In genomic region chr2:60556441-60556997, GRCh38 we compare ENCODE assay signal across 10 cellular contexts. TPM values are rescaled to one million over a fixed set of nuclear protein-coding genes. Genes with fewer than 3 reads are reported as not detected.
DNase-seq lines count a peak whose midpoint lies in the region; ATAC-seq, FAIRE-seq and TF ChIP-seq lines count a peak whose summit lies in the region.
"Had no signal": no experiment of that assay in that cellular context is flagged by ENCODE, and none has a peak within 500 bp of the region (broad histone marks: within the 10 kb centered on the region; RNA-seq: fewer than 3 reads in every experiment).

No MANE protein-coding gene starts in this region.

- ATAC-seq in aorta (ENCODE audit: low FRiP score), result no peak
- ATAC-seq: left lung had no signal

- peaks cover 0 to 7% (median 1%) of the 10 kb centered on the region in 4 experiments; a peak in 4 of 7 replicates for H3K4me1 ChIP-seq in H1 (replicated peaks in 1 of 4; ENCODE audit: control insufficient read depth in 3 of 4, insufficient read depth in 4 of 4, low read length in 3 of 4)
- no peaks in the 10 kb centered on the region for H3K4me1 ChIP-seq in aorta (ENCODE audit: control insufficient read depth in 1 of 2, insufficient read depth in 2 of 2, low read length in 2 of 2)

- H3K23ac ChIP-seq in H1 (ENCODE audit: insufficient read length), result no peak overlapping the region

- no peak overlapping the region for H4K5ac ChIP-seq in H1 (ENCODE audit: insufficient read length, low read depth, low read length)

- no peak for TF ChIP-seq EP300 in H1 (IDR thresholded peaks at IDR 0.05; ENCODE audit: borderline replicate concordance in 1 of 2, low read depth in 2 of 2, low read length in 2 of 2)
- TF ChIP-seq EP300 in neural cell (conservative IDR thresholded peaks at IDR 0.05; ENCODE audit: poor library complexity, severe bottlenecking), result no peak

- H3F3A ChIP-seq in neural cell (ENCODE audit: insufficient read depth, low read length, poor library complexity, severe bottlenecking), result peaks cover 2% of the 10 kb centered on the region

- no peak overlapping the region for H3K4ac ChIP-seq in H1 (replicated peaks; ENCODE audit: insufficient read length, low read depth, low read length)

- 1 to 100% methylated on average over 1 to 11 of the region's 15 CpGs for WGBS in H1 (ENCODE audit: extremely low coverage in 1 of 2, insufficient coverage in 1 of 2, insufficient read length in 1 of 2, insufficient replicate concordance in 2 of 2, low coverage in 1 of 2, low lambda C conversion rate in 2 of 2, missing lambda C conversion rate in 1 of 2), 2 experiments
- 6 to 7% methylated on average over 15 of the region's 15 CpGs for WGBS in aorta, 2 donors

- H3K23me2 ChIP-seq in H1 (ENCODE audit: low read depth, low read length), result peaks cover 31% of the 10 kb centered on the region

- no peak overlapping the region for H3K14ac ChIP-seq in H1 (ENCODE audit: insufficient read length)

- H3K27me3 ChIP-seq in H1 (replicated peaks in 1 of 4; ENCODE audit: control insufficient read depth in 3 of 4, extremely low read depth in 1 of 4, insufficient read depth in 3 of 4, low read length in 3 of 4) (no peaks in the 10 kb centered on the region), neural cell (ENCODE audit: insufficient read depth, low read depth, low read length) (peaks cover 48% of the 10 kb centered on the region), aorta (ENCODE audit: control insufficient read depth in 1 of 2, insufficient read depth in 2 of 2, low read length in 1 of 2) (no peaks in the 10 kb centered on the region)

- H3K79me1 ChIP-seq in H1 (ENCODE audit: low read depth, low read length), result no peaks in the 10 kb centered on the region

- H2BK120ac ChIP-seq in H1 (replicated peaks; ENCODE audit: low read depth, low read length), result no peak overlapping the region

- CTCF ChIA-PET in H1 (lab: Charles Lee; ENCODE audit: partially characterized antibody), result interaction anchor here (0.9 to 17.2 kb wide), 6 partner anchors 9 to 39 kb away, joined by 3 to 240 read pairs (median 5); no protein-coding TSS in a partner anchor

- no peak overlapping the region for H2BK5ac ChIP-seq in H1 (ENCODE audit: low read depth, low read length)

- H2AK5ac ChIP-seq in H1 (ENCODE audit: low read depth, low read length), result no peak overlapping the region

- FAIRE-seq in H1 (lab: Jason Lieb, UNC), result no peak

- no peak overlapping the region for H3K27ac ChIP-seq in H1 (ENCODE audit: low read depth, low read length)
- H3K27ac ChIP-seq in neural cell (ENCODE audit: low read length), result no peak overlapping the region
- H3K27ac ChIP-seq in aorta (ENCODE audit: low read depth in 1 of 2, low read length in 2 of 2), result no peak overlapping the region
- H3K27ac ChIP-seq: left lung had no signal

- no peaks in the 10 kb centered on the region for H3K9me2 ChIP-seq in neural cell (ENCODE audit: insufficient read depth, low read length)

- H3K79me2 ChIP-seq in H1 (ENCODE audit: control insufficient read depth in 1 of 2, insufficient read depth in 2 of 2, low read length in 2 of 2) (peaks cover 0 to 14% of the 10 kb centered on the region in 2 experiments; a peak in 3 of 4 replicates), neural cell (replicated peaks; ENCODE audit: insufficient read depth, low read length) (peaks cover 20% of the 10 kb centered on the region)

- TF ChIP-seq POLR2A in NB4 (IDR thresholded peaks at IDR 0.05; ENCODE audit: extremely low read depth, insufficient read length) (no peak), H1 (IDR thresholded peaks at IDR 0.05; ENCODE audit: control extremely low read depth in 1 of 2, low read depth in 2 of 2, low read length in 2 of 2) (no peak)

- H4K20me1 ChIP-seq in H1 (replicated peaks in 1 of 2; ENCODE audit: control insufficient read depth in 1 of 2, insufficient read depth in 2 of 2, low read length in 2 of 2) (no peaks in the 10 kb centered on the region), neural cell (ENCODE audit: insufficient read depth) (no peaks in the 10 kb centered on the region)

- peak overlapping the region; percentile 52; the same call in 1 of the 2 replicates for H3K18ac ChIP-seq in H1 (ENCODE audit: extremely low read depth, low read length)

- no peak overlapping the region for H4K91ac ChIP-seq in H1 (replicated peaks; ENCODE audit: insufficient read length, low read length)

- POLR2A ChIA-PET in H1 (lab: Charles Lee; ENCODE audit: partially characterized antibody), result interaction anchor here (0.7 to 2.9 kb wide), 3 partner anchors 11 to 259 kb away, joined by 3 to 13 read pairs (median 4); no protein-coding TSS in a partner anchor

- H4K8ac ChIP-seq in H1 (ENCODE audit: extremely low read depth, insufficient read depth, low read length), result no peak overlapping the region

- H2BK20ac ChIP-seq in H1 (ENCODE audit: low read length), result no peak overlapping the region

- TF ChIP-seq CTCF in NB4 (IDR thresholded peaks at IDR 0.05; ENCODE audit: low read depth, low read length), result no peak
- TF ChIP-seq CTCF in H1 (IDR thresholded peaks at IDR 0.05; ENCODE audit: control extremely low read depth in 1 of 3, insufficient read depth in 1 of 3, low read depth in 1 of 3, low read length in 3 of 3), result no peak
- no peak for TF ChIP-seq CTCF in neural cell (IDR thresholded peaks at IDR 0.05; ENCODE audit: poor library complexity, severe bottlenecking)

- H3K9ac ChIP-seq in H1 (replicated peaks in 1 of 4; ENCODE audit: extremely low read depth in 1 of 4, low read depth in 3 of 4, low read length in 3 of 4) (no peak overlapping the region), neural cell (ENCODE audit: low read length) (peak overlapping the region; percentile 98)

- H3K9me3 ChIP-seq in H1 (ENCODE audit: insufficient read depth in 2 of 2, low read depth in 1 of 2, low read length in 1 of 2), result no peaks in the 10 kb centered on the region
- no peaks in the 10 kb centered on the region for H3K9me3 ChIP-seq in neural cell (ENCODE audit: low read length)
- H3K9me3 ChIP-seq in aorta (ENCODE audit: control insufficient read depth, low read length), result no peaks in the 10 kb centered on the region
- H3K9me3 ChIP-seq: left lung had no signal

- H2AFZ ChIP-seq in H1 (ENCODE audit: low read length) (no peak overlapping the region), neural cell (ENCODE audit: low read depth, low read length) (no peak overlapping the region)

- H3K4me3 ChIP-seq in GM08714 (ENCODE audit: low read length), result peak overlapping the region; percentile 64
- peak overlapping the region; percentile 99 for H3K4me3 ChIP-seq in NB4 (ENCODE audit: low read depth, low read length)
- peak overlapping the region; percentile 55 to 96 (median 79) for H3K4me3 ChIP-seq in H1 (ENCODE audit: extremely low read depth in 1 of 4, insufficient read depth in 2 of 4, low read depth in 3 of 4, low read length in 4 of 4)
- H3K4me3 ChIP-seq in neural cell (ENCODE audit: low read length), result peak overlapping the region; percentile 93
- no peak overlapping the region for H3K4me3 ChIP-seq in aorta (ENCODE audit: low read length in 2 of 2)

- no peak overlapping the region for H2BK12ac ChIP-seq in H1 (ENCODE audit: low read depth, low read length)

- H3K4me2 ChIP-seq in H1 (ENCODE audit: insufficient read depth in 1 of 2, low read depth in 2 of 2, low read length in 2 of 2) (peak overlapping the region; percentile 97 to 99), neural cell (ENCODE audit: low read length) (peak overlapping the region; percentile 27)

- no peak overlapping the region for H3K56ac ChIP-seq in H1 (replicated peaks; ENCODE audit: insufficient read length, low read depth, low read length)

- peak; percentile 70 for DNase-seq in NB4 (ENCODE audit: low read depth)
- DNase-seq in H1 (ENCODE audit: low read depth in 1 of 2, low spot score in 2 of 2), result no peak
- no peak for DNase-seq in aorta
- no peak for DNase-seq in DMS79 treated with DMSO at 0.1 percent for 48 hours (lab: John Stamatoyannopoulos, UW)
- DNase-seq in NCI-H446 (lab: John Stamatoyannopoulos, UW), result no peak
- DNase-seq in ureter (ENCODE audit: low spot score), result no peak
- DNase-seq: amniotic stem cell had no signal

- intact Hi-C loops in aorta (cut with DNase I), result no loop called here

- no peaks in the 10 kb centered on the region for H3K36me3 ChIP-seq in H1 (ENCODE audit: control insufficient read depth in 2 of 4, insufficient read depth in 4 of 4, low read length in 3 of 4)
- no peaks in the 10 kb centered on the region for H3K36me3 ChIP-seq in neural cell (ENCODE audit: insufficient read depth, low read length)
- no peaks in the 10 kb centered on the region for H3K36me3 ChIP-seq in aorta (ENCODE audit: control insufficient read depth in 1 of 2, insufficient read depth in 2 of 2, low read length in 1 of 2)
- H3K36me3 ChIP-seq: left lung had no signal

- no peak overlapping the region for H2BK15ac ChIP-seq in H1 (ENCODE audit: low read length)

- TF ChIP-seq RAD21 in H1 (IDR thresholded peaks at IDR 0.05 in 1 of 2, conservative IDR thresholded peaks at IDR 0.05 in 1 of 2; ENCODE audit: low read depth in 2 of 2, low read length in 2 of 2) (no peak), neural cell (conservative IDR thresholded peaks at IDR 0.05) (no peak)

TF ChIP-seq in H1, 55 proteins besides CTCF, POLR2A, EP300 and RAD21:
- TF ChIP-seq PHF8 (conservative IDR thresholded peaks at IDR 0.05; ENCODE audit: low read depth, low read length) (no peak), SUZ12 (IDR thresholded peaks at IDR 0.05; ENCODE audit: low read length) (0 out of 2 replicates have a peak, but pooled peaks have one; percentile 18)

TF ChIP-seq in neural cell, 6 proteins besides CTCF, POLR2A, EP300 and RAD21:
- TF ChIP-seq EZH2 (IDR thresholded peaks at IDR 0.05; ENCODE audit: borderline replicate concordance, insufficient read depth, low read length, poor library complexity, severe bottlenecking) (no peak), TAF1 (IDR thresholded peaks at IDR 0.05; ENCODE audit: low read depth) (no peak), POLR2AphosphoS5 (IDR thresholded peaks at IDR 0.05) (peak; percentile 3)

RNA-seq across cellular contexts. Expression of gene BCL11A, which starts 3.1 kb away (rescaled TPM):
- total RNA-seq in H1 (2021; fragmentation: NEBNext Ultra II Directional; extraction: Animal tissue kit (Norgen Biotek cat#: 25700)), result 59.3 and 61.3 TPM in 2 replicates
- polyA plus RNA-seq in H1 (2011; rRNA removed) (11.9 and 12.2 TPM in 2 replicates), neural cell (44.0 and 54.2 TPM in 2 replicates), aorta (1 to 10 TPM in 1 of 2 donors, not detected in 1; 4.4 TPM)
- 12.9 TPM for polyA plus RNA-seq in H1 (2011; cell fraction: cytosol; rRNA removed)
- 22.4 TPM for polyA plus RNA-seq in H1 (2011; cell fraction: nucleus; rRNA removed)
- 23.1 to 35.1 TPM (median 27.2 TPM) in 4 replicates for polyA plus RNA-seq in H1 (2012, experiment 1 of 2)
- polyA plus RNA-seq in H1 (2012, experiment 2 of 2), result 25.7 TPM
- polyA plus RNA-seq in H1 (2013, experiment 1 of 2), result 28.0 TPM
- 29.7 TPM for polyA plus RNA-seq in H1 (2013, experiment 2 of 2)
- polyA minus RNA-seq in H1 (2011; rRNA and poly(A)+ RNA removed), result 38.6 and 49.0 TPM in 2 replicates
- 30.3 TPM for polyA minus RNA-seq in H1 (2011; cell fraction: cytosol; rRNA and poly(A)+ RNA removed)
- 83.2 TPM for polyA minus RNA-seq in H1 (2011; cell fraction: nucleus; rRNA and poly(A)+ RNA removed)
- polyA minus RNA-seq in neural cell, result 117 and 150 TPM in 2 replicates
- total RNA-seq in aorta (1 to 10 TPM in 1 of 2 donors, under 1 TPM in 1; 0.97 to 2.0 TPM), ureter (31.4 TPM)

Comparison
In these comparisons a context has a peak if more than half of its experiments do, and no peak if none do; other contexts are left out.
1. H3K4me3 ChIP-seq: peak in GM08714 (single experiment), NB4 (single experiment), H1 (4 of 4) and neural cell (single experiment); none in aorta (0 of 2).
2. RNA of gene BCL11A, which starts 3.1 kb away (total RNA-seq): 59.3 to 61.3 TPM in H1 and 31.4 TPM in ureter (single experiment); 0.97 to 2.0 TPM in aorta; every median in the first group is over 10 times any median in the second.